Comparison of ENCODE assay signal across 1 cellular context in the genomic region with DNA sequence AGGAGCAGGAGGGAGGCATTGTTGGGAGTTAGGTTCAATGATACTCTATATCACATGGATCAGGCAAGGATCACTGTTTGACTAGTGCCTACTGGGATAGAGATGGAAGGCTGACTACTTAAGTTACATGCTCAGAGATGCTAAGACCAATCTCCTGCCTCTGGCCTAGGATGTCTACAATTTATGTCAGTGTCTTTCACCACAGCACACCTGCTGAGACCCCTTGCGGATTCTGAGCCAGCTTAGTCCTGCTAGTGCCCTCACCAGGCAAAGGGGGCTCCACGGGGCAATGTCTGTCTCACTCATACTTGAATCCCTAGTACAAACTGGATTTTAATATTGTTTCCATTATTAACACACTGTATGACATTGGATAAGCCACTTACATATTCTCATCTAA.
TF ChIP-seq lines count a peak whose summit lies in the region.

No MANE protein-coding gene starts in this region.

TF ChIP-seq in GM23338, 12 proteins besides CTCF, POLR2A, EP300 and RAD21 (continued from another document):
- TF ChIP-seq, protein P1, sequence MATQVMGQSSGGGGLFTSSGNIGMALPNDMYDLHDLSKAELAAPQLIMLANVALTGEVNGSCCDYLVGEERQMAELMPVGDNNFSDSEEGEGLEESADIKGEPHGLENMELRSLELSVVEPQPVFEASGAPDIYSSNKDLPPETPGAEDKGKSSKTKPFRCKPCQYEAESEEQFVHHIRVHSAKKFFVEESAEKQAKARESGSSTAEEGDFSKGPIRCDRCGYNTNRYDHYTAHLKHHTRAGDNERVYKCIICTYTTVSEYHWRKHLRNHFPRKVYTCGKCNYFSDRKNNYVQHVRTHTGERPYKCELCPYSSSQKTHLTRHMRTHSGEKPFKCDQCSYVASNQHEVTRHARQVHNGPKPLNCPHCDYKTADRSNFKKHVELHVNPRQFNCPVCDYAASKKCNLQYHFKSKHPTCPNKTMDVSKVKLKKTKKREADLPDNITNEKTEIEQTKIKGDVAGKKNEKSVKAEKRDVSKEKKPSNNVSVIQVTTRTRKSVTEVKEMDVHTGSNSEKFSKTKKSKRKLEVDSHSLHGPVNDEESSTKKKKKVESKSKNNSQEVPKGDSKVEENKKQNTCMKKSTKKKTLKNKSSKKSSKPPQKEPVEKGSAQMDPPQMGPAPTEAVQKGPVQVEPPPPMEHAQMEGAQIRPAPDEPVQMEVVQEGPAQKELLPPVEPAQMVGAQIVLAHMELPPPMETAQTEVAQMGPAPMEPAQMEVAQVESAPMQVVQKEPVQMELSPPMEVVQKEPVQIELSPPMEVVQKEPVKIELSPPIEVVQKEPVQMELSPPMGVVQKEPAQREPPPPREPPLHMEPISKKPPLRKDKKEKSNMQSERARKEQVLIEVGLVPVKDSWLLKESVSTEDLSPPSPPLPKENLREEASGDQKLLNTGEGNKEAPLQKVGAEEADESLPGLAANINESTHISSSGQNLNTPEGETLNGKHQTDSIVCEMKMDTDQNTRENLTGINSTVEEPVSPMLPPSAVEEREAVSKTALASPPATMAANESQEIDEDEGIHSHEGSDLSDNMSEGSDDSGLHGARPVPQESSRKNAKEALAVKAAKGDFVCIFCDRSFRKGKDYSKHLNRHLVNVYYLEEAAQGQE (IDR thresholded peaks at IDR 0.05; ENCODE audit: unreplicated experiment) = no peak
- TF ChIP-seq, protein P2, sequence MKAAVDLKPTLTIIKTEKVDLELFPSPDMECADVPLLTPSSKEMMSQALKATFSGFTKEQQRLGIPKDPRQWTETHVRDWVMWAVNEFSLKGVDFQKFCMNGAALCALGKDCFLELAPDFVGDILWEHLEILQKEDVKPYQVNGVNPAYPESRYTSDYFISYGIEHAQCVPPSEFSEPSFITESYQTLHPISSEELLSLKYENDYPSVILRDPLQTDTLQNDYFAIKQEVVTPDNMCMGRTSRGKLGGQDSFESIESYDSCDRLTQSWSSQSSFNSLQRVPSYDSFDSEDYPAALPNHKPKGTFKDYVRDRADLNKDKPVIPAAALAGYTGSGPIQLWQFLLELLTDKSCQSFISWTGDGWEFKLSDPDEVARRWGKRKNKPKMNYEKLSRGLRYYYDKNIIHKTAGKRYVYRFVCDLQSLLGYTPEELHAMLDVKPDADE (IDR thresholded peaks at IDR 0.05) = no peak
- TF ChIP-seq STAT1 (IDR thresholded peaks at IDR 0.05; ENCODE audit: unreplicated experiment) (no peak), CREB1 (CRISPR knock-in tag; IDR thresholded peaks at IDR 0.05; ENCODE audit: low read depth) (no peak)
